8 cellular contexts compared by ENCODE assay signal in genomic region chr4:76984788-76985211, GRCh38. TPM values are rescaled to one million over a fixed set of nuclear protein-coding genes. Genes with fewer than 3 reads are reported as not detected.
A peak's percentile ranks its signal among the peaks of the same experiment; 100 is the strongest.
DNase-seq lines count a peak whose midpoint lies in the region; ATAC-seq, FAIRE-seq and TF ChIP-seq lines count a peak whose summit lies in the region.

No MANE protein-coding gene starts in this region.

- POLR2A ChIA-PET in GM12878 (lab: Charles Lee): no interaction called here
- POLR2A ChIA-PET in activated CD4-positive, alpha-beta memory T cell treated with anti-CD3 and anti-CD28 coated beads for 36 hours (lab: Charles Lee): interaction anchor here (0.7 kb wide), 1 partner anchor 9 kb away, joined by 3 read pairs; no protein-coding TSS in a partner anchor

- H3K9me3 ChIP-seq in GM12878 (replicated peaks; ENCODE audit: control insufficient read depth, insufficient read depth, low read length) (peaks cover under 1% of the 10 kb centered on the region; the same call in 1 of the 3 replicates), spleen (no peaks in the 10 kb centered on the region)

- H3K4me2 ChIP-seq in GM12878 (ENCODE audit: control insufficient read depth, insufficient read depth): no peak overlapping the region

- H3K79me2 ChIP-seq in GM12878 (ENCODE audit: control insufficient read depth, insufficient read depth, low read length): peaks cover 90% of the 10 kb centered on the region

- in situ Hi-C loops in GM12878 (cut with MboI): no loop called here

- no peaks in the 10 kb centered on the region for H3K27me3 ChIP-seq in GM12878 (replicated peaks in 1 of 2; ENCODE audit: control insufficient read depth in 2 of 2, insufficient read depth in 2 of 2, low read length in 1 of 2)
- H3K27me3 ChIP-seq in spleen (replicated peaks in 1 of 7): no peaks in the 10 kb centered on the region

- no peak overlapping the region for H3K4me3 Mint-ChIP-seq in activated CD4-positive, alpha-beta memory T cell treated with anti-CD3 and anti-CD28 coated beads for 36 hours

- ATAC-seq in GM12878: no peak
- ATAC-seq in GM21526 (IDR thresholded peaks at IDR 0.05; ENCODE audit: low FRiP score, unreplicated experiment): no peak

- BruUV-seq in GM12878 (replicated peaks; lab: Mats Ljungman, UMichigan): no TSS peak

- H3K4me3 ChIP-seq in GM12878 (no peak overlapping the region), spleen (no peak overlapping the region)

- TF ChIP-seq POLR2A in H54 (IDR thresholded peaks at IDR 0.05; ENCODE audit: low read depth, low read length): no peak
- TF ChIP-seq POLR2A in GM12878 (IDR thresholded peaks at IDR 0.05; ENCODE audit: low read depth, low read length): no peak
- no peak for TF ChIP-seq POLR2A in spleen (IDR thresholded peaks at IDR 0.05)

- H4K20me1 ChIP-seq in GM12878 (ENCODE audit: control insufficient read depth, insufficient read depth): no peaks in the 10 kb centered on the region

- no peak for TF ChIP-seq CTCF in GM12878 (IDR thresholded peaks at IDR 0.05 in 2 of 3, conservative IDR thresholded peaks at IDR 0.05 in 1 of 3; ENCODE audit: control insufficient read depth in 2 of 3, extremely low read depth in 1 of 3, insufficient read depth in 1 of 3, low read depth in 3 of 3, low read length in 3 of 3)
- no peak for TF ChIP-seq CTCF in spleen (IDR thresholded peaks at IDR 0.05 in 8 of 11, conservative IDR thresholded peaks at IDR 0.05 in 3 of 11)

- H3K4me1 ChIP-seq in GM12878 (ENCODE audit: control insufficient read depth, insufficient read depth, low read length) (peaks cover 48% of the 10 kb centered on the region), spleen (peaks cover 11 to 77% (median 32%) of the 10 kb centered on the region in 6 donors)

- no peak overlapping the region for H2AFZ ChIP-seq in GM12878 (ENCODE audit: control insufficient read depth, low read depth, low read length)

- SMC1A ChIA-PET in GM12878 (lab: Charles Lee; ENCODE audit: uncharacterized antibody, unreplicated experiment): interaction anchor here (1.1 to 1.7 kb wide), 2 partner anchors 11 to 32 kb away, joined by 3 read pairs; no protein-coding TSS in a partner anchor

- WGBS in GM12878 (ENCODE audit: insufficient coverage, insufficient replicate concordance, low lambda C conversion rate, missing lambda C conversion rate): 87% methylated on average over 7 of the region's 7 CpGs
- WGBS in spleen, 5 donors: 65 to 79% (median 75%) methylated on average over 7 of the region's 7 CpGs

- H3K27ac ChIP-seq in GM12878 (ENCODE audit: control insufficient read depth, insufficient read depth) (peak overlapping the region; percentile 77; the same call in 1 of the 2 replicates), spleen (peak overlapping the region in 6 of 8 donors; percentile 26 to 56 (median 52))

- H3K27me3 Mint-ChIP-seq in activated CD4-positive, alpha-beta memory T cell treated with anti-CD3 and anti-CD28 coated beads for 36 hours: no peaks in the 10 kb centered on the region

- intact Hi-C loops in GM12878 (cut with micrococcal nuclease; ENCODE audit: unreplicated experiment): loop anchor here (2.0 kb wide), 1 partner anchor 34 kb away; no protein-coding TSS in a partner anchor
- intact Hi-C loops in spleen (cut with DNase I; ENCODE audit: low total_unique reads): no loop called here
- intact Hi-C loops in activated CD4-positive, alpha-beta memory T cell treated with anti-CD3 and anti-CD28 coated beads for 36 hours (cut with micrococcal nuclease): loop anchor here (2.0 kb wide), 1 partner anchor 24 kb away; no protein-coding TSS in a partner anchor

- DNase-seq in H54 (ENCODE audit: insufficient read length, low spot score) (peak; percentile 23), GM12878 (ENCODE audit: low read depth, low spot score) (no peak), kidney glomerular epithelial cell (lab: John Stamatoyannopoulos, UW) (peak; percentile 92), spleen (no peak)
- no peak for DNase-seq in stimulated activated CD4-positive, alpha-beta T cell treated with anti-CD3 and anti-CD28 coated beads, Interleukin-2, amount 100 ng/mL, for 24 hours
- no peak for DNase-seq in activated CD4-positive, alpha-beta T cell treated with anti-CD3 and anti-CD28 coated beads for 4 hours
- DNase-seq in activated CD4-positive, alpha-beta memory T cell treated with anti-CD3 and anti-CD28 coated beads for 36 hours: no peak

- H3K9ac ChIP-seq in GM12878 (ENCODE audit: control insufficient read depth, insufficient read depth, low read length): no peak overlapping the region

- no peak for TF ChIP-seq RAD21 in GM12878 (IDR thresholded peaks at IDR 0.05; ENCODE audit: insufficient read depth, low read depth, low read length)

- peak; percentile 91 for FAIRE-seq in H54 (lab: Jason Lieb, UNC)
- no peak for FAIRE-seq in GM12878 (lab: Jason Lieb, UNC)

- peaks cover 1% of the 10 kb centered on the region for H3K36me3 Mint-ChIP-seq in activated CD4-positive, alpha-beta memory T cell treated with anti-CD3 and anti-CD28 coated beads for 36 hours

- no peak overlapping the region for H3K27ac Mint-ChIP-seq in activated CD4-positive, alpha-beta memory T cell treated with anti-CD3 and anti-CD28 coated beads for 36 hours

- RAD21 ChIA-PET in GM12878 (lab: Charles Lee; ENCODE audit: unreplicated experiment): no interaction called here

- H3K36me3 ChIP-seq in GM12878 (ENCODE audit: control insufficient read depth in 2 of 2, insufficient read depth in 2 of 2, low read length in 1 of 2): peaks cover 1 to 2% of the 10 kb centered on the region in 2 experiments; a peak in 1 of 4 replicates
- no peaks in the 10 kb centered on the region for H3K36me3 ChIP-seq in spleen

- peaks cover 68% of the 10 kb centered on the region for H3K4me1 Mint-ChIP-seq in activated CD4-positive, alpha-beta memory T cell treated with anti-CD3 and anti-CD28 coated beads for 36 hours (ENCODE audit: low read depth)

- peaks cover 1% of the 10 kb centered on the region for H3K9me3 Mint-ChIP-seq in activated CD4-positive, alpha-beta memory T cell treated with anti-CD3 and anti-CD28 coated beads for 36 hours

- TF ChIP-seq EP300 in GM12878 (IDR thresholded peaks at IDR 0.05; ENCODE audit: borderline replicate concordance in 1 of 2, control insufficient read depth in 1 of 2, low read depth in 2 of 2, low read length in 2 of 2): no peak

- CTCF ChIA-PET in GM12878 (lab: Yijun Ruan, JAX): interaction anchor here (1.0 kb wide), 1 partner anchor 37 kb away, joined by 3 read pairs; no protein-coding TSS in a partner anchor
- CTCF ChIA-PET in activated CD4-positive, alpha-beta memory T cell treated with anti-CD3 and anti-CD28 coated beads for 36 hours (lab: Charles Lee): no interaction called here

TF ChIP-seq in GM12878, 131 proteins besides CTCF, POLR2A, EP300 and RAD21:
- TF ChIP-seq BRCA1 (IDR thresholded peaks at IDR 0.05; ENCODE audit: low read depth, low read length): no peak
- no peak for TF ChIP-seq JUNB (IDR thresholded peaks at IDR 0.05)
- TF ChIP-seq WRNIP1 (IDR thresholded peaks at IDR 0.05; ENCODE audit: borderline replicate concordance, low read depth, low read length): no peak
- TF ChIP-seq CBFB (IDR thresholded peaks at IDR 0.05; ENCODE audit: low read depth): no peak
- TF ChIP-seq ZNF622 (IDR thresholded peaks at IDR 0.05): no peak
- TF ChIP-seq NBN (IDR thresholded peaks at IDR 0.05): no peak
- no peak for TF ChIP-seq HDAC2 (IDR thresholded peaks at IDR 0.05)
- TF ChIP-seq ZNF217 (IDR thresholded peaks at IDR 0.05): no peak

RNA-seq across cellular contexts. Expression of gene SEPTIN11, which starts 35.2 kb away (rescaled TPM):
- total RNA-seq in GM12878 (2013; cell fraction: nucleolus; rRNA removed): 183 and 197 TPM in 2 replicates
- total RNA-seq in GM12878 (2014; rRNA removed) (62.6 and 74.3 TPM in 2 replicates), GM12878 (2014; rRNA removed; fragmentation: Illumina TruSeq; extraction: Trizol) (156 and 160 TPM in 2 replicates), GM12878 (2021) (89.7 and 99.9 TPM in 2 replicates), spleen (10 to 100 TPM; 40.7 to 91.9 (median 57.2) TPM)
- 32.3 TPM for polyA plus RNA-seq in GM12878 (2011; ENCODE audit: low read depth)
- polyA plus RNA-seq in GM12878 (2011; rRNA removed) (154 and 201 TPM in 2 replicates), GM12878 (2014; fragmentation: Illumina TruSeq; extraction: Trizol) (89.0 and 102 TPM in 2 replicates), GM12878 (2014; fragmentation: Nextera tagmentation; extraction: Ambion mirVana) (10 to 100 TPM; 24.7 to 27.1 TPM), GM12878 (2014; rRNA removed) (46.7 and 49.4 TPM in 2 replicates), GM12878 (2016; fragmentation: Nextera tagmentation; extraction: Ambion mirVana) (10 to 100 TPM; 93.5 to 93.9 TPM), spleen (10 to 100 TPM in 2 of 3 donors, 1 to 10 TPM in 1; 9.7 to 15.6 (median 10.5) TPM)
- 46.1 and 98.3 TPM in 2 replicates for polyA plus RNA-seq in GM12878 (2011; cell fraction: cytosol; rRNA removed)
- 52.8 and 69.0 TPM in 2 replicates for polyA plus RNA-seq in GM12878 (2011; cell fraction: nucleus; rRNA removed)
- 45.7 and 54.2 TPM in 2 replicates for polyA plus RNA-seq in GM12878 (2012)
- 122 and 219 TPM in 2 replicates for polyA minus RNA-seq in GM12878 (2011; rRNA and poly(A)+ RNA removed)
- 43.3 and 43.5 TPM in 2 replicates for polyA minus RNA-seq in GM12878 (2011; cell fraction: cytosol; rRNA and poly(A)+ RNA removed)
- 67.1 and 100 TPM in 2 replicates for polyA minus RNA-seq in GM12878 (2011; cell fraction: nucleus; rRNA and poly(A)+ RNA removed)
- total RNA-seq in activated CD4-positive, alpha-beta memory T cell treated with anti-CD3 and anti-CD28 coated beads for 36 hours: 10 to 100 TPM; 28.3 to 33.6 TPM

Comparison
In these comparisons a context has a peak if more than half of its experiments do, and no peak if none do; other contexts are left out.
1. DNase-seq: peak in H54 (single experiment) and kidney glomerular epithelial cell (single experiment); none in GM12878 (single experiment), spleen (single experiment), stimulated activated CD4-positive, alpha-beta T cell treated with anti-CD3 and anti-CD28 coated beads, Interleukin-2, amount 100 ng/mL, for 24 hours (0 of 2), activated CD4-positive, alpha-beta T cell treated with anti-CD3 and anti-CD28 coated beads for 4 hours (0 of 2) and activated CD4-positive, alpha-beta memory T cell treated with anti-CD3 and anti-CD28 coated beads for 36 hours (single experiment).